In the genomic region with DNA sequence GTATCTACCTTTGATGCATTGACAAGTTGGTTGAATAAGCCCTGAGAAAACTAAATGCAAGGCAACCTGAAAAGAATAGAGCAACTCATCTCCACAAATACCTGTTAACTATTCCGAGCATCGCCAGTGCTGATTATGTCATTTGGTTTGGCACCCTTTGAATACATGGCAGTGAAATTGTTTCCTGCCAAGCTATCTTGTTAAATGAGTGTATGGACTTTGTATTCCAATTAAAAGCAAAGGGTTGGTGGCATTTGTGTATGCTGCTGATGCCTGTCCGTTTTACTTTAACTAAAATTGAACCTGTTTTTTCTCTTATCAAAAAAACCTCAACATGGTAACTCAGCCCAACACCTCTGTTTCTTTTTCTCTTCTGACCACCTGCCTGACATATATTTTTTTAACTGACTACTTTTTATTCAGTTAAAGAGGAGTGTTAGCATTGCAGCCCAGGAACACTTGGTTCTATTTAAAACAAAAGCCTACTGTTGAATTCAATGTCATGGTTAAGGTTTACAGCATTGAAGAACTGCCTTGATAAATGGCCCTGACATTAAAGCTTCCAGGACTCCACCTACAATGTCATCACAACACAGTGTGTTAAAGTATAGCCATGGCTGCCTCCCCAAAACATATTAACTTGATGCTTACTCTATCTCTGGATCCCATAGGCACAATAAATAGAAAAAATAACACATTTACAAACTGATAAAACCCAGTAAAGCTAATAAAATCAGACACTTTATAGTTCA, we compare ENCODE assay signal across 34 cellular contexts.
"Had no signal": no experiment of that assay in that cellular context is flagged by ENCODE, and none has a peak within 500 bp of the region (broad histone marks: within the 10 kb centered on the region; RNA-seq: fewer than 3 reads in every experiment).

No MANE protein-coding gene starts in this region.

- H3K27ac Mint-ChIP-seq: activated B cell treated with CpG ODN at 0.5 μM for 24 hours; activated CD4-positive, alpha-beta memory T cell treated with anti-CD3 and anti-CD28 coated beads for 36 hours; activated naive CD4-positive, alpha-beta T cell treated with anti-CD3 and anti-CD28 coated beads for 36 hours; activated naive CD4-positive, alpha-beta T cell treated with anti-CD3 and anti-CD28 coated beads, Interleukin-2, amount 50 U/mL, for 72 hours; activated T-helper 1 cell treated with anti-CD3 and anti-CD28 coated beads, Interleukin-12 subunit alpha, Interleukin-12 subunit beta, Interleukin-2, Interleukin-4 antibody, amounts not matched to agents 30 ng/mL and 10 ng/mL and 1 ng/mL, durations not matched to agents 14 hours and 24 hours and 36 hours; T-helper 1 cell treated with Interleukin-12 subunit alpha and Interleukin-12 subunit beta and Interleukin-4 antibody, amounts not matched to agents 30 μg/mL and 1 μg/mL, for 36 hours; T-helper 2 cell treated with Interferon-gamma antibody and Interleukin-4, amounts not matched to agents 5 μg/mL and 100 μg/mL, for 36 hours had no signal

- H3K36me3 ChIP-seq: adrenal gland, SJCRH30 had no signal

- H3K27me3 Mint-ChIP-seq: activated B cell treated with CpG ODN at 0.5 μM for 24 hours; activated CD4-positive, alpha-beta memory T cell treated with anti-CD3 and anti-CD28 coated beads for 36 hours; brain had no signal

- ATAC-seq: activated naive CD4-positive, alpha-beta T cell treated with anti-CD3 and anti-CD28 coated beads, Interleukin-2, amount 50 U/mL, for 72 hours; activated T-cell treated with anti-CD3 and anti-CD28 coated beads, Interleukin-2, amount 50 U/mL, for 4 hours; Panc1 had no signal

- H3K9me3 Mint-ChIP-seq: brain had no signal

- H3K27me3 ChIP-seq: adrenal gland, SJCRH30 had no signal

- DNase-seq: activated B cell treated with CpG ODN at 0.5 μM for 24 hours; activated CD4-positive, alpha-beta memory T cell treated with anti-CD3 and anti-CD28 coated beads for 36 hours; activated CD4-positive, alpha-beta T cell treated with anti-CD3 and anti-CD28 coated beads for 4 hours; activated CD4-positive, alpha-beta T cell treated with anti-CD3 and anti-CD28 coated beads, Interleukin-2, amount 50 U/mL, for 1 hour; activated CD4-positive, CD25-positive, alpha-beta regulatory T cell treated with anti-CD3 and anti-CD28 coated beads, Interleukin-2, amount 50 U/mL, for 72 hours; activated CD8-positive, alpha-beta memory T cell treated with anti-CD3 and anti-CD28 coated beads, Interleukin-2, amount 50 U/mL, for 4 hours; activated gamma-delta T cell treated with Interleukin-2 at 50 U/mL for 16 hours; activated naive CD4-positive, alpha-beta T cell treated with anti-CD3 and anti-CD28 coated beads for 36 hours; activated T-cell treated with anti-CD3 and anti-CD28 coated beads for 4 hours; activated T-cell treated with anti-CD3 and anti-CD28 coated beads, Interleukin-2, amount 50 U/mL, for 4 hours; adrenal gland; cerebellar nuclear complex; Kasumi-1; KG1; MM.1S; MV-4-11; NCI-H1092; NCI-H1436 treated with DMSO at 0.1 percent for 48 hours; NCI-H1694 treated with DMSO at 0.1 percent for 48 hours; NCI-H2029; NCI-H2107; NCI-H2171; NCI-H446 treated with DMSO at 0.1 percent for 48 hours; NCI-H524; NCI-H69; SHP77; SJCRH30; SK-N-SH had no signal

- H3K36me3 Mint-ChIP-seq: activated CD4-positive, alpha-beta memory T cell treated with anti-CD3 and anti-CD28 coated beads for 36 hours; activated naive CD4-positive, alpha-beta T cell treated with anti-CD3 and anti-CD28 coated beads, Interleukin-2, amount 50 U/mL, for 72 hours; brain had no signal

- H3K4me3 ChIP-seq: adrenal gland, SJCRH30 had no signal

- H3K4me3 Mint-ChIP-seq: activated B cell treated with CpG ODN at 0.5 μM for 24 hours; activated CD4-positive, alpha-beta memory T cell treated with anti-CD3 and anti-CD28 coated beads for 36 hours; activated naive CD4-positive, alpha-beta T cell treated with anti-CD3 and anti-CD28 coated beads for 36 hours; activated T-cell treated with anti-CD3 and anti-CD28 coated beads, Interleukin-2, amount 50 U/mL, for 4 hours; activated T-helper 1 cell treated with anti-CD3 and anti-CD28 coated beads, Interleukin-12 subunit alpha, Interleukin-12 subunit beta, Interleukin-2, Interleukin-4 antibody, amounts not matched to agents 30 ng/mL and 10 ng/mL and 1 ng/mL, durations not matched to agents 14 hours and 24 hours and 36 hours; brain; T-helper 1 cell treated with Interleukin-12 subunit alpha and Interleukin-12 subunit beta and Interleukin-4 antibody, amounts not matched to agents 30 μg/mL and 1 μg/mL, for 36 hours; T-helper 2 cell treated with Interferon-gamma antibody and Interleukin-4, amounts not matched to agents 5 μg/mL and 100 μg/mL, for 36 hours had no signal

- H3K27ac ChIP-seq: adrenal gland, SJCRH30 had no signal

- H3K9me3 ChIP-seq: adrenal gland, SJCRH30, SK-N-SH had no signal

- H3K4me1 Mint-ChIP-seq: activated B cell treated with CpG ODN at 0.5 μM for 24 hours, brain had no signal

- H3K4me1 ChIP-seq: adrenal gland, SJCRH30 had no signal
